Comparison of ENCODE assay signal across 8 cellular contexts in genomic region chr6:156396068-156396771, GRCh38.
A peak's percentile ranks its signal among the peaks of the same experiment; 100 is the strongest.
DNase-seq lines count a peak whose midpoint lies in the region; ATAC-seq, FAIRE-seq and TF ChIP-seq lines count a peak whose summit lies in the region.

No MANE protein-coding gene starts in this region.

- H3K4me2 ChIP-seq in H1 (ENCODE audit: insufficient read depth in 1 of 2, low read depth in 2 of 2, low read length in 2 of 2), result peak overlapping the region; percentile 47 to 68

- peak; percentile 52 for DNase-seq in GM10266 (ENCODE audit: extremely low spot score)
- DNase-seq in H1 (ENCODE audit: low read depth in 1 of 2, low spot score in 2 of 2), result no peak
- DNase-seq in kidney, result no peak
- no peak for DNase-seq in NCI-H1048 (lab: John Stamatoyannopoulos, UW)
- no peak for DNase-seq in NCI-H2107 (lab: John Stamatoyannopoulos, UW)
- no peak for DNase-seq in T-helper 9 cell

- no peak overlapping the region for H2BK5ac ChIP-seq in H1 (ENCODE audit: low read depth, low read length)

- no peak for TF ChIP-seq EP300 in H1 (IDR thresholded peaks at IDR 0.05; ENCODE audit: borderline replicate concordance in 1 of 2, low read depth in 2 of 2, low read length in 2 of 2)

- no peaks in the 10 kb centered on the region for H3K36me3 ChIP-seq in H1 (ENCODE audit: control insufficient read depth in 2 of 4, insufficient read depth in 4 of 4, low read length in 3 of 4)
- H3K36me3 ChIP-seq in kidney (ENCODE audit: control insufficient read depth in 1 of 2, insufficient read depth in 2 of 2, low read length in 2 of 2), result no peaks in the 10 kb centered on the region

- WGBS in H1 (ENCODE audit: extremely low coverage in 1 of 2, insufficient coverage in 1 of 2, insufficient read length in 1 of 2, insufficient replicate concordance in 2 of 2, low coverage in 1 of 2, low lambda C conversion rate in 2 of 2, missing lambda C conversion rate in 1 of 2), 2 experiments, result 77% methylated on average over 11 of the region's 11 CpGs; no CpG with 5 or more reads in 1 of the 2 experiments

- POLR2A ChIA-PET in H1 (lab: Charles Lee; ENCODE audit: partially characterized antibody), result no interaction called here

- H2AK5ac ChIP-seq in H1 (ENCODE audit: low read depth, low read length), result no peak overlapping the region

- no peak overlapping the region for H2BK12ac ChIP-seq in H1 (ENCODE audit: low read depth, low read length)

- no peak overlapping the region for H3K4ac ChIP-seq in H1 (replicated peaks; ENCODE audit: insufficient read length, low read depth, low read length)

- peak; percentile 42 for FAIRE-seq in H1 (lab: Jason Lieb, UNC)
- no peak for FAIRE-seq in kidney (lab: Jason Lieb, UNC)

- H3K9ac ChIP-seq in H1 (replicated peaks in 1 of 4; ENCODE audit: extremely low read depth in 1 of 4, low read depth in 3 of 4, low read length in 3 of 4) (no peak overlapping the region; a peak in 1 of 7 replicates), kidney (ENCODE audit: low read length in 2 of 2) (no peak overlapping the region)

- intact Hi-C loops in kidney (cut with DNase I), result no loop called here

- TF ChIP-seq POLR2A in H1 (IDR thresholded peaks at IDR 0.05; ENCODE audit: control extremely low read depth in 1 of 2, low read depth in 2 of 2, low read length in 2 of 2), result no peak

- H3K27me3 ChIP-seq in H1 (replicated peaks in 1 of 4; ENCODE audit: control insufficient read depth in 3 of 4, extremely low read depth in 1 of 4, insufficient read depth in 3 of 4, low read length in 3 of 4), result no peaks in the 10 kb centered on the region

- peak overlapping the region in 1 of 4 experiments; percentile 51; a peak in 1 of 8 replicates for H3K4me3 ChIP-seq in H1 (ENCODE audit: extremely low read depth in 1 of 4, insufficient read depth in 2 of 4, low read depth in 3 of 4, low read length in 4 of 4)
- no peak overlapping the region for H3K4me3 ChIP-seq in kidney (ENCODE audit: low read length in 2 of 2)

- H4K91ac ChIP-seq in H1 (replicated peaks; ENCODE audit: insufficient read length, low read length), result no peak overlapping the region

- CTCF ChIA-PET in H1 (lab: Charles Lee; ENCODE audit: partially characterized antibody), result interaction anchor here (0.9 kb wide), 2 partner anchors 14 to 169 kb away, joined by 3 read pairs; no protein-coding TSS in a partner anchor

- H3K56ac ChIP-seq in H1 (replicated peaks; ENCODE audit: insufficient read length, low read depth, low read length), result no peak overlapping the region

- H3K9me3 ChIP-seq in H1 (ENCODE audit: insufficient read depth in 2 of 2, low read depth in 1 of 2, low read length in 1 of 2) (no peaks in the 10 kb centered on the region), kidney (ENCODE audit: control insufficient read depth in 1 of 2, low read length in 2 of 2) (no peaks in the 10 kb centered on the region)

- H3K4me1 ChIP-seq in H1 (replicated peaks in 1 of 4; ENCODE audit: control insufficient read depth in 3 of 4, insufficient read depth in 4 of 4, low read length in 3 of 4) (peaks cover 5 to 11% (median 9%) of the 10 kb centered on the region in 4 experiments), kidney (ENCODE audit: control insufficient read depth in 1 of 2, insufficient read depth in 1 of 2, low read depth in 1 of 2, low read length in 2 of 2) (no peaks in the 10 kb centered on the region)

- H3K14ac ChIP-seq in H1 (ENCODE audit: insufficient read length), result no peak overlapping the region

- H2AFZ ChIP-seq in H1 (ENCODE audit: low read length), result 0 out of 2 replicates have a peak overlapping the region, but pooled peaks have one; percentile 51

- no peaks in the 10 kb centered on the region for H3K79me1 ChIP-seq in H1 (ENCODE audit: low read depth, low read length)

- no peak overlapping the region for H2BK120ac ChIP-seq in H1 (replicated peaks; ENCODE audit: low read depth, low read length)

- no peak overlapping the region for H4K5ac ChIP-seq in H1 (ENCODE audit: insufficient read length, low read depth, low read length)

- H3K79me2 ChIP-seq in H1 (ENCODE audit: control insufficient read depth in 1 of 2, insufficient read depth in 2 of 2, low read length in 2 of 2), result no peaks in the 10 kb centered on the region

- no peak overlapping the region for H2BK15ac ChIP-seq in H1 (ENCODE audit: low read length)

- no peak overlapping the region for H4K8ac ChIP-seq in H1 (ENCODE audit: extremely low read depth, insufficient read depth, low read length)

- no peak overlapping the region for H3K18ac ChIP-seq in H1 (ENCODE audit: extremely low read depth, low read length)

- TF ChIP-seq RAD21 in H1 (IDR thresholded peaks at IDR 0.05 in 1 of 2, conservative IDR thresholded peaks at IDR 0.05 in 1 of 2; ENCODE audit: low read depth in 2 of 2, low read length in 2 of 2), result no peak

- H4K20me1 ChIP-seq in H1 (replicated peaks in 1 of 2; ENCODE audit: control insufficient read depth in 1 of 2, insufficient read depth in 2 of 2, low read length in 2 of 2), result no peaks in the 10 kb centered on the region

- no peak for TF ChIP-seq CTCF in GM10266 (IDR thresholded peaks at IDR 0.05; ENCODE audit: control insufficient read depth, insufficient read depth, low read depth, missing control alignments)
- TF ChIP-seq CTCF in H1 (IDR thresholded peaks at IDR 0.05; ENCODE audit: control extremely low read depth in 1 of 3, insufficient read depth in 1 of 3, low read depth in 1 of 3, low read length in 3 of 3), result no peak
- TF ChIP-seq CTCF in kidney (IDR thresholded peaks at IDR 0.05; ENCODE audit: borderline replicate concordance, extremely low read depth, insufficient read depth), result no peak

- H3K23me2 ChIP-seq in H1 (ENCODE audit: low read depth, low read length), result no peaks in the 10 kb centered on the region; the same call in 1 of the 2 replicates

- H3K23ac ChIP-seq in H1 (ENCODE audit: insufficient read length), result no peak overlapping the region

- H3K27ac ChIP-seq in H1 (ENCODE audit: low read depth, low read length) (no peak overlapping the region), kidney (ENCODE audit: low read depth in 2 of 2, low read length in 2 of 2) (no peak overlapping the region)

- no peak overlapping the region for H2BK20ac ChIP-seq in H1 (ENCODE audit: low read length)

- ATAC-seq in GM19468 (IDR thresholded peaks at IDR 0.05; ENCODE audit: extremely low read depth, unreplicated experiment), result peak; percentile 30
- peak; percentile 58 for ATAC-seq in HG03439 (IDR thresholded peaks at IDR 0.05; ENCODE audit: unreplicated experiment)

TF ChIP-seq in H1, 55 proteins besides CTCF, POLR2A, EP300 and RAD21:
- TF ChIP-seq, protein P1, sequence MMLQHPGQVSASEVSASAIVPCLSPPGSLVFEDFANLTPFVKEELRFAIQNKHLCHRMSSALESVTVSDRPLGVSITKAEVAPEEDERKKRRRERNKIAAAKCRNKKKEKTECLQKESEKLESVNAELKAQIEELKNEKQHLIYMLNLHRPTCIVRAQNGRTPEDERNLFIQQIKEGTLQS (IDR thresholded peaks at IDR 0.05; ENCODE audit: insufficient read depth, low read depth, low read length), result no peak
- TF ChIP-seq TEAD4 (IDR thresholded peaks at IDR 0.05; ENCODE audit: low read depth, low read length), result no peak
- no peak for TF ChIP-seq POLR2AphosphoS5 (IDR thresholded peaks at IDR 0.05; ENCODE audit: low read depth, low read length)
- no peak for TF ChIP-seq POU5F1 (IDR thresholded peaks at IDR 0.05; ENCODE audit: low read depth, low read length)
- no peak for TF ChIP-seq HDAC2 (IDR thresholded peaks at IDR 0.05; ENCODE audit: borderline replicate concordance in 1 of 2, low read depth in 2 of 2, low read length in 2 of 2)
- TF ChIP-seq, protein P2, sequence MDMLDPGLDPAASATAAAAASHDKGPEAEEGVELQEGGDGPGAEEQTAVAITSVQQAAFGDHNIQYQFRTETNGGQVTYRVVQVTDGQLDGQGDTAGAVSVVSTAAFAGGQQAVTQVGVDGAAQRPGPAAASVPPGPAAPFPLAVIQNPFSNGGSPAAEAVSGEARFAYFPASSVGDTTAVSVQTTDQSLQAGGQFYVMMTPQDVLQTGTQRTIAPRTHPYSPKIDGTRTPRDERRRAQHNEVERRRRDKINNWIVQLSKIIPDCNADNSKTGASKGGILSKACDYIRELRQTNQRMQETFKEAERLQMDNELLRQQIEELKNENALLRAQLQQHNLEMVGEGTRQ (IDR thresholded peaks at IDR 0.05; ENCODE audit: low read length), result no peak
